ENCODE assay signal across 17 cellular contexts in genomic region chr19:1616875-1617274, GRCh38. TPM values are rescaled to one million over a fixed set of nuclear protein-coding genes. Genes with fewer than 3 reads are reported as not detected.
DNase-seq lines count a peak whose midpoint lies in the region; ATAC-seq and TF ChIP-seq lines count a peak whose summit lies in the region.
"Had no signal": no experiment of that assay in that cellular context is flagged by ENCODE, and none has a peak within 500 bp of the region (broad histone marks: within the 10 kb centered on the region; RNA-seq: fewer than 3 reads in every experiment).

No MANE protein-coding gene starts in this region.

- no peaks in the 10 kb centered on the region for H3K27me3 Mint-ChIP-seq in activated T-cell treated with anti-CD3 and anti-CD28 coated beads, Interleukin-2, amount 50 U/mL, for 24 hours
- no peaks in the 10 kb centered on the region for H3K27me3 Mint-ChIP-seq in activated T-helper 2 cell treated with anti-CD3 and anti-CD28 coated beads, Interferon-gamma antibody, Interleukin-2, Interleukin-4, amounts not matched to agents 10 μg/mL and 5 μg/mL and 100 μg/mL, durations not matched to agents 14 hours and 24 hours and 36 hours (ENCODE audit: low read depth)
- H3K27me3 Mint-ChIP-seq in naive thymus-derived CD8-positive, alpha-beta T cell = no peaks in the 10 kb centered on the region
- H3K27me3 Mint-ChIP-seq: type B pancreatic cell had no signal

- peaks cover 25% of the 10 kb centered on the region for H3K4me1 Mint-ChIP-seq in activated T-cell treated with anti-CD3 and anti-CD28 coated beads, Interleukin-2, amount 50 U/mL, for 24 hours (ENCODE audit: low read depth)
- H3K4me1 Mint-ChIP-seq in activated T-helper 2 cell treated with anti-CD3 and anti-CD28 coated beads, Interferon-gamma antibody, Interleukin-2, Interleukin-4, amounts not matched to agents 10 μg/mL and 5 μg/mL and 100 μg/mL, durations not matched to agents 14 hours and 24 hours and 36 hours (ENCODE audit: low read depth) = peaks cover 7% of the 10 kb centered on the region
- peaks cover 14 to 41% (median 19%) of the 10 kb centered on the region in 4 donors for H3K4me1 Mint-ChIP-seq in naive thymus-derived CD8-positive, alpha-beta T cell
- H3K4me1 Mint-ChIP-seq: WTC11 had no signal

- TF ChIP-seq CTCF in GM20000 (IDR thresholded peaks at IDR 0.05; ENCODE audit: extremely low read depth, missing control alignments) = no peak

- ATAC-seq in naive thymus-derived CD8-positive, alpha-beta T cell = peak; percentile 63 to 75
- no peak for ATAC-seq in GM19467 (IDR thresholded peaks at IDR 0.05; ENCODE audit: unreplicated experiment)
- ATAC-seq: left lung, Panc1, WTC11 had no signal

- H3K4me3 Mint-ChIP-seq in activated T-cell treated with anti-CD3 and anti-CD28 coated beads, Interleukin-2, amount 50 U/mL, for 24 hours = no peak overlapping the region
- no peak overlapping the region for H3K4me3 Mint-ChIP-seq in activated T-helper 2 cell treated with anti-CD3 and anti-CD28 coated beads, Interferon-gamma antibody, Interleukin-2, Interleukin-4, amounts not matched to agents 10 μg/mL and 5 μg/mL and 100 μg/mL, durations not matched to agents 14 hours and 24 hours and 36 hours (ENCODE audit: low read depth)
- H3K4me3 Mint-ChIP-seq in naive thymus-derived CD8-positive, alpha-beta T cell = peak overlapping the region in 5 of 10 donors; percentile 1 to 56 (median 20)
- H3K4me3 Mint-ChIP-seq: type B pancreatic cell, WTC11 had no signal

- intact Hi-C loops in activated T-helper 2 cell treated with anti-CD3 and anti-CD28 coated beads, Interferon-gamma antibody, Interleukin-2, Interleukin-4, amounts not matched to agents 10 μg/mL and 5 μg/mL and 100 μg/mL, durations not matched to agents 14 hours and 24 hours and 36 hours (cut with micrococcal nuclease) = no loop called here

- H3K27ac Mint-ChIP-seq in activated T-cell treated with anti-CD3 and anti-CD28 coated beads, Interleukin-2, amount 50 U/mL, for 24 hours = peak overlapping the region; percentile 92
- H3K27ac Mint-ChIP-seq in activated T-helper 2 cell treated with anti-CD3 and anti-CD28 coated beads, Interferon-gamma antibody, Interleukin-2, Interleukin-4, amounts not matched to agents 10 μg/mL and 5 μg/mL and 100 μg/mL, durations not matched to agents 14 hours and 24 hours and 36 hours = peak overlapping the region; percentile 70
- peak overlapping the region in 8 of 10 donors; percentile 24 to 86 (median 62) for H3K27ac Mint-ChIP-seq in naive thymus-derived CD8-positive, alpha-beta T cell
- H3K27ac Mint-ChIP-seq: type B pancreatic cell, WTC11 had no signal

- POLR2A ChIA-PET in naive thymus-derived CD8-positive, alpha-beta T cell (lab: Charles Lee) = interaction anchor here (1.2 kb wide), 1 partner anchor 35 kb away, joined by 4 read pairs; no protein-coding TSS in a partner anchor

- no peak for DNase-seq in activated T-cell treated with anti-CD3 and anti-CD28 coated beads, Interleukin-2, amount 50 U/mL, for 24 hours
- no peak for DNase-seq in activated T-cell treated with anti-CD3 and anti-CD28 coated beads, Interleukin-2, amount 50 U/mL, for 48 hours
- DNase-seq in GM20000 (ENCODE audit: low spot score) = peak; percentile 29
- no peak for DNase-seq in activated T-helper 2 cell treated with anti-CD3 and anti-CD28 coated beads, Interferon-gamma antibody, Interleukin-2, Interleukin-4, amounts not matched to agents 10 μg/mL and 5 μg/mL and 100 μg/mL, durations not matched to agents 14 hours and 24 hours and 36 hours (ENCODE audit: low spot score)
- DNase-seq in naive thymus-derived CD8-positive, alpha-beta T cell = no peak
- DNase-seq in GM03348 (ENCODE audit: low spot score) = no peak
- no peak for DNase-seq in substantia nigra (lab: John Stamatoyannopoulos, UW)
- DNase-seq: Kasumi-1, NCI-H1694, NCI-H524 treated with DMSO at 0.1 percent for 48 hours, SW 1271 had no signal

- H3K9me3 Mint-ChIP-seq in activated T-cell treated with anti-CD3 and anti-CD28 coated beads, Interleukin-2, amount 50 U/mL, for 24 hours = no peaks in the 10 kb centered on the region
- no peaks in the 10 kb centered on the region for H3K9me3 Mint-ChIP-seq in activated T-helper 2 cell treated with anti-CD3 and anti-CD28 coated beads, Interferon-gamma antibody, Interleukin-2, Interleukin-4, amounts not matched to agents 10 μg/mL and 5 μg/mL and 100 μg/mL, durations not matched to agents 14 hours and 24 hours and 36 hours
- no peaks in the 10 kb centered on the region for H3K9me3 Mint-ChIP-seq in naive thymus-derived CD8-positive, alpha-beta T cell
- H3K9me3 Mint-ChIP-seq: type B pancreatic cell, WTC11 had no signal

- peaks cover 88% of the 10 kb centered on the region for H3K36me3 Mint-ChIP-seq in activated T-cell treated with anti-CD3 and anti-CD28 coated beads, Interleukin-2, amount 50 U/mL, for 24 hours (ENCODE audit: low read depth)
- peaks cover 55% of the 10 kb centered on the region for H3K36me3 Mint-ChIP-seq in activated T-helper 2 cell treated with anti-CD3 and anti-CD28 coated beads, Interferon-gamma antibody, Interleukin-2, Interleukin-4, amounts not matched to agents 10 μg/mL and 5 μg/mL and 100 μg/mL, durations not matched to agents 14 hours and 24 hours and 36 hours (ENCODE audit: low read depth)
- H3K36me3 Mint-ChIP-seq in naive thymus-derived CD8-positive, alpha-beta T cell = peaks cover 0 to 47% (median 15%) of the 10 kb centered on the region in 3 donors

- no peak overlapping the region for H3K27ac ChIP-seq in substantia nigra (ENCODE audit: low read depth, low read length, poor library complexity, severe bottlenecking)
- H3K27ac ChIP-seq: breast epithelium, left lung had no signal

RNA-seq across cellular contexts. Expression of gene UQCR11, which starts 11.6 kb away (rescaled TPM):
- 163 and 184 TPM in 2 replicates for total RNA-seq in activated T-helper 2 cell treated with anti-CD3 and anti-CD28 coated beads, Interferon-gamma antibody, Interleukin-2, Interleukin-4, amounts not matched to agents 10 μg/mL and 5 μg/mL and 100 μg/mL, durations not matched to agents 14 hours and 24 hours and 36 hours
- 100 to 1,000 TPM; 130 to 132 TPM for total RNA-seq in naive thymus-derived CD8-positive, alpha-beta T cell
- 100 to 1,000 TPM; 545 to 646 (median 558) TPM for polyA plus RNA-seq in naive thymus-derived CD8-positive, alpha-beta T cell

RNA-seq across cellular contexts. Expression of gene MBD3, which starts 24.2 kb away (rescaled TPM):
- 123 and 125 TPM in 2 replicates for total RNA-seq in activated T-helper 2 cell treated with anti-CD3 and anti-CD28 coated beads, Interferon-gamma antibody, Interleukin-2, Interleukin-4, amounts not matched to agents 10 μg/mL and 5 μg/mL and 100 μg/mL, durations not matched to agents 14 hours and 24 hours and 36 hours
- 10 to 100 TPM; 74.2 to 77.4 TPM for total RNA-seq in naive thymus-derived CD8-positive, alpha-beta T cell
- polyA plus RNA-seq in naive thymus-derived CD8-positive, alpha-beta T cell = 10 to 100 TPM in 2 of 3 donors, 1 to 10 TPM in 1; 9.6 to 23.5 (median 12.8) TPM

RNA-seq across cellular contexts. Expression of gene TCF3, which starts 35.5 kb away (rescaled TPM):
- 153 and 173 TPM in 2 replicates for total RNA-seq in activated T-helper 2 cell treated with anti-CD3 and anti-CD28 coated beads, Interferon-gamma antibody, Interleukin-2, Interleukin-4, amounts not matched to agents 10 μg/mL and 5 μg/mL and 100 μg/mL, durations not matched to agents 14 hours and 24 hours and 36 hours
- 100 to 1,000 TPM in 1 of 2 experiments, 10 to 100 TPM in 1; 97.4 to 102 TPM for total RNA-seq in naive thymus-derived CD8-positive, alpha-beta T cell
- polyA plus RNA-seq in naive thymus-derived CD8-positive, alpha-beta T cell = 10 to 100 TPM in 2 of 3 donors, 1 to 10 TPM in 1; 7.8 to 33.0 (median 13.0) TPM

RNA-seq across cellular contexts. Expression of gene MEX3D, which starts 48.8 kb away (rescaled TPM):
- 14.9 and 15.4 TPM in 2 replicates for total RNA-seq in activated T-helper 2 cell treated with anti-CD3 and anti-CD28 coated beads, Interferon-gamma antibody, Interleukin-2, Interleukin-4, amounts not matched to agents 10 μg/mL and 5 μg/mL and 100 μg/mL, durations not matched to agents 14 hours and 24 hours and 36 hours
- 1 to 10 TPM; 3.0 to 4.4 TPM for total RNA-seq in naive thymus-derived CD8-positive, alpha-beta T cell
- under 1 TPM in 1 of 3 donors, not detected in 2; 0.08 TPM for polyA plus RNA-seq in naive thymus-derived CD8-positive, alpha-beta T cell
